ENCODE assay signal across 31 cellular contexts in the genomic region with DNA sequence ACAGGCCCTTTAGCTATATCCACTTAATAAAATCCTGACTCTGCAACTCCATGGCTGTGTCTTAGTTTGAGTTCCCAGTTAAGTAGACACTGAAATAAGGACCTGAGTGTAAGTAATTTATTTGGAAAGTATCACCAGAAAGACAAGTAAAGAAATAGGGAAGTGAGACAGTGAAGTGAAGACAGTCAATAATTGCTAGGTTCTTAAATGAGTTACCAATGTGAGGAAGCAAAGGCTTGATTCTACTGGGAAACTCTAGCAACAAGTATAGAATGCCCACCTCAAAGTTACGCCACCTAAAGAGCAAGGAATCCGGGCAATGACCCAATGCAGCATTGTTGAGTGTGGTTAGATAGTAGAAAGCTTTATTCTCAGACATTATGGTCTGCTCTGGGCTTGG.
DNase-seq lines count a peak whose midpoint lies in the region; ATAC-seq, FAIRE-seq and TF ChIP-seq lines count a peak whose summit lies in the region.
"Had no signal": no experiment of that assay in that cellular context is flagged by ENCODE, and none has a peak within 500 bp of the region (broad histone marks: within the 10 kb centered on the region; RNA-seq: fewer than 3 reads in every experiment).

No MANE protein-coding gene starts in this region.

- no peak overlapping the region for H3K9ac ChIP-seq in OCI-LY3 (ENCODE audit: low read length)
- H3K9ac ChIP-seq in Karpas-422 (ENCODE audit: low read length) = no peak overlapping the region

- TF ChIP-seq CTCF in OCI-LY3 (IDR thresholded peaks at IDR 0.05; ENCODE audit: low read depth, low read length) = no peak

- peaks cover 10% of the 10 kb centered on the region for H3K4me1 ChIP-seq in OCI-LY3 (ENCODE audit: low read length)
- no peaks in the 10 kb centered on the region for H3K4me1 ChIP-seq in Karpas-422 (ENCODE audit: low read length)
- H3K4me1 ChIP-seq: gastrocnemius medialis, tibial artery had no signal

- FAIRE-seq in urothelium cell line (lab: Jason Lieb, UNC) = no peak
- FAIRE-seq: astrocyte, K562, small intestine had no signal

- H3K4me3 ChIP-seq in OCI-LY3 (ENCODE audit: low read length) (no peak overlapping the region), Karpas-422 (ENCODE audit: low read length) (no peak overlapping the region)
- H3K4me3 ChIP-seq: gastrocnemius medialis, K562, ovary, tibial artery had no signal

- no peak overlapping the region for H2AFZ ChIP-seq in OCI-LY3 (ENCODE audit: low read depth, low read length)
- no peak overlapping the region for H2AFZ ChIP-seq in Karpas-422 (ENCODE audit: low read length)

- H3K9me3 ChIP-seq in OCI-LY3 (ENCODE audit: insufficient read depth, low read length) (no peaks in the 10 kb centered on the region), Karpas-422 (ENCODE audit: low read length) (peaks cover 8% of the 10 kb centered on the region)
- H3K9me3 ChIP-seq: gastrocnemius medialis, ovary, tibial artery had no signal

- H3K27me3 ChIP-seq in OCI-LY3 (ENCODE audit: low read depth, low read length) (no peaks in the 10 kb centered on the region), Karpas-422 (ENCODE audit: low read length) (no peaks in the 10 kb centered on the region)
- H3K27me3 ChIP-seq: gastrocnemius medialis, ovary, tibial artery had no signal

- DNase-seq in stimulated activated naive CD8-positive, alpha-beta T cell treated with anti-CD3 and anti-CD28 coated beads, Interleukin-15, Interleukin-2, amounts not matched to agents 100 U/mL and 50 U/mL, for 24 hours = no peak
- no peak for DNase-seq in urothelium cell line (ENCODE audit: low spot score)
- DNase-seq in Karpas-422 = no peak
- no peak for DNase-seq in DMS53 (lab: John Stamatoyannopoulos, UW)
- DNase-seq: activated CD8-positive, alpha-beta T cell treated with anti-CD3 and anti-CD28 coated beads, Interleukin-2, amount 10 ng/mL, durations not matched to agents 7 days and 5 days; activated naive CD8-positive, alpha-beta T cell treated with anti-CD3 and anti-CD28 coated beads, Interleukin-2, amount 10 ng/mL, durations not matched to agents 7 days and 5 days; CD4-positive, alpha-beta memory T cell; central memory CD4-positive, alpha-beta T cell; dermis blood vessel endothelial cell; DMS 273 treated with DMSO at 0.1 percent for 48 hours; gastrocnemius medialis; H7; left cardiac atrium; MM.1S; NCI-H1436 treated with DMSO at 0.1 percent for 48 hours; NCI-H345; NCI-H774; nephron progenitor cell; OCI-M1; ovary; retina; small intestine; stimulated activated CD4-positive, alpha-beta T cell treated with anti-CD3 and anti-CD28 coated beads, Interleukin-1b, Interleukin-23, amount 100 ng/mL, for 48 hours; T-helper 2 cell; tibial artery had no signal

- H3K36me3 ChIP-seq in OCI-LY3 (replicated peaks; ENCODE audit: low read depth, low read length) = no peaks in the 10 kb centered on the region
- no peaks in the 10 kb centered on the region for H3K36me3 ChIP-seq in Karpas-422 (ENCODE audit: insufficient read depth, low read length)
- H3K36me3 ChIP-seq: gastrocnemius medialis, ovary, tibial artery had no signal

- peak; percentile 82 for ATAC-seq in GM18511 (IDR thresholded peaks at IDR 0.05; ENCODE audit: unreplicated experiment)
- peak; percentile 57 for ATAC-seq in GM19463 (IDR thresholded peaks at IDR 0.05; ENCODE audit: unreplicated experiment)
- ATAC-seq in HG03159 (IDR thresholded peaks at IDR 0.05; ENCODE audit: unreplicated experiment) = peak; percentile 93
- no peak for ATAC-seq in stimulated activated naive CD8-positive, alpha-beta T cell treated with anti-CD3 and anti-CD28 coated beads, Interleukin-15, Interleukin-2, amounts not matched to agents 100 U/mL and 50 U/mL, for 24 hours
- ATAC-seq: activated CD8-positive, alpha-beta T cell treated with anti-CD3 and anti-CD28 coated beads, Interleukin-2, amount 10 ng/mL, durations not matched to agents 7 days and 5 days; gastrocnemius medialis; K562; left cardiac atrium had no signal

- no peak overlapping the region for H3K27ac ChIP-seq in OCI-LY3 (ENCODE audit: low read length)
- H3K27ac ChIP-seq in Karpas-422 (ENCODE audit: low read length) = no peak overlapping the region
- H3K27ac ChIP-seq: gastrocnemius medialis, ovary, tibial artery had no signal

- no peaks in the 10 kb centered on the region for H3K79me2 ChIP-seq in OCI-LY3 (ENCODE audit: low read length)
- no peaks in the 10 kb centered on the region for H3K79me2 ChIP-seq in Karpas-422 (ENCODE audit: low read length)

- H3K4me2 ChIP-seq in OCI-LY3 (ENCODE audit: low read length) = 0 out of 2 replicates have a peak overlapping the region, but pooled peaks have one; percentile 5
- no peak overlapping the region for H3K4me2 ChIP-seq in Karpas-422 (ENCODE audit: low read depth, low read length, poor library complexity, severe bottlenecking)

- H3K9me2 ChIP-seq in Karpas-422 (replicated peaks; ENCODE audit: insufficient read depth, low read length) = no peaks in the 10 kb centered on the region

- no peaks in the 10 kb centered on the region for H4K20me1 ChIP-seq in OCI-LY3 (ENCODE audit: insufficient read depth, low read length)
- no peaks in the 10 kb centered on the region for H4K20me1 ChIP-seq in Karpas-422 (ENCODE audit: insufficient read depth, low read depth, low read length)
